8 cellular contexts compared by ENCODE assay signal in genomic region chr9:122228191-122228905, GRCh38. TPM values are rescaled to one million over a fixed set of nuclear protein-coding genes. Genes with fewer than 3 reads are reported as not detected.
DNase-seq lines count a peak whose midpoint lies in the region; ATAC-seq, FAIRE-seq and TF ChIP-seq lines count a peak whose summit lies in the region.

No MANE protein-coding gene starts in this region.

- no peaks in the 10 kb centered on the region for H3K9me3 ChIP-seq in Panc1 (ENCODE audit: control insufficient read depth, insufficient read depth, low read depth, low read length)
- no peaks in the 10 kb centered on the region for H3K9me3 ChIP-seq in fibroblast of lung (ENCODE audit: control insufficient read depth, insufficient read depth, low read depth, low read length)

- H3K4me3 Mint-ChIP-seq in T-helper 2 cell treated with Interferon-gamma antibody and Interleukin-4, amounts not matched to agents 5 μg/mL and 100 μg/mL, for 36 hours: no peak overlapping the region

- H3K9ac ChIP-seq in fibroblast of lung (ENCODE audit: insufficient read depth, low read length) (no peak overlapping the region), rectal smooth muscle tissue (ENCODE audit: low read length) (no peak overlapping the region)

- H3K27me3 Mint-ChIP-seq in T-helper 2 cell treated with Interferon-gamma antibody and Interleukin-4, amounts not matched to agents 5 μg/mL and 100 μg/mL, for 36 hours (ENCODE audit: low read depth): peaks cover 36% of the 10 kb centered on the region

- intact Hi-C loops in Panc1 (cut with micrococcal nuclease; ENCODE audit: unreplicated experiment): no loop called here

- H3K4me1 Mint-ChIP-seq in T-helper 2 cell treated with Interferon-gamma antibody and Interleukin-4, amounts not matched to agents 5 μg/mL and 100 μg/mL, for 36 hours (ENCODE audit: low read depth): peaks cover under 1% of the 10 kb centered on the region

- ATAC-seq in Panc1 (peak; percentile 75), GM19351 (IDR thresholded peaks at IDR 0.05; ENCODE audit: unreplicated experiment) (no peak)

- in situ Hi-C loops in Panc1 (cut with HindIII; ENCODE audit: low pct_unique_long_range_greater_than_20kb, low sequenced_read_pairs): no loop called here

- H3K27ac ChIP-seq in Panc1 (ENCODE audit: low read length) (no peak overlapping the region), fibroblast of lung (ENCODE audit: insufficient read depth, low read length) (no peak overlapping the region), rectal smooth muscle tissue (ENCODE audit: low read depth, low read length) (no peak overlapping the region)

- no peak for TF ChIP-seq CTCF in Panc1 (IDR thresholded peaks at IDR 0.05)
- no peak for TF ChIP-seq CTCF in fibroblast of lung (conservative IDR thresholded peaks at IDR 0.05 in 1 of 2, IDR thresholded peaks at IDR 0.05 in 1 of 2; ENCODE audit: low read depth in 1 of 2, low read length in 2 of 2)

- no peak for FAIRE-seq in GM12891 (lab: Jason Lieb, UNC)

- H3K27me3 ChIP-seq in Panc1 (ENCODE audit: control insufficient read depth, insufficient read depth, low read length) (peaks cover 7% of the 10 kb centered on the region; the same call in 1 of the 2 replicates), fibroblast of lung (ENCODE audit: control insufficient read depth, insufficient read depth, low read length) (peaks cover 79% of the 10 kb centered on the region), rectal smooth muscle tissue (ENCODE audit: control insufficient read depth, insufficient read depth, low read length) (peaks cover 43% of the 10 kb centered on the region)

- no peaks in the 10 kb centered on the region for H3K9me3 Mint-ChIP-seq in T-helper 2 cell treated with Interferon-gamma antibody and Interleukin-4, amounts not matched to agents 5 μg/mL and 100 μg/mL, for 36 hours

- DNase-seq in GM12891 (ENCODE audit: insufficient read length, low spot score) (peak; percentile 42), Panc1 (ENCODE audit: low read depth, low spot score) (no peak), fibroblast of lung (ENCODE audit: low read depth in 2 of 2) (no peak), NCI-H128 (lab: John Stamatoyannopoulos, UW; ENCODE audit: unreplicated experiment) (no peak), middle frontal gyrus (ENCODE audit: extremely low spot score, low spot score) (no peak)
- no peak for DNase-seq in T-helper 2 cell treated with Interferon-gamma antibody and Interleukin-4, amounts not matched to agents 5 μg/mL and 100 μg/mL, for 36 hours (ENCODE audit: low spot score)

- CTCF ChIA-PET in Panc1 (lab: Charles Lee): interaction anchor here (0.5 kb wide), 1 partner anchor 42 kb away, joined by 3 read pairs; no protein-coding TSS in a partner anchor

- no peak overlapping the region for H3K27ac Mint-ChIP-seq in T-helper 2 cell treated with Interferon-gamma antibody and Interleukin-4, amounts not matched to agents 5 μg/mL and 100 μg/mL, for 36 hours

- no peaks in the 10 kb centered on the region for H3K79me2 ChIP-seq in fibroblast of lung (ENCODE audit: control insufficient read depth, insufficient read depth, low read length)

- no peak overlapping the region for H2AFZ ChIP-seq in fibroblast of lung (ENCODE audit: low read length)

- POLR2A ChIA-PET in Panc1 (lab: Charles Lee): no interaction called here

- H3K36me3 Mint-ChIP-seq in T-helper 2 cell treated with Interferon-gamma antibody and Interleukin-4, amounts not matched to agents 5 μg/mL and 100 μg/mL, for 36 hours (ENCODE audit: low read depth): no peaks in the 10 kb centered on the region

- H3K4me3 ChIP-seq in Panc1 (ENCODE audit: low read depth in 2 of 2, low read length in 2 of 2): peak overlapping the region; percentile 28 to 45
- H3K4me3 ChIP-seq in fibroblast of lung (replicated peaks in 1 of 4; ENCODE audit: control extremely low read depth in 1 of 4, insufficient read depth in 1 of 4, low read depth in 3 of 4, low read length in 4 of 4): peak overlapping the region in 1 of 4 experiments; percentile 4
- H3K4me3 ChIP-seq in rectal smooth muscle tissue (ENCODE audit: low read length): peak overlapping the region; percentile 22

- no TSS peak for BruUV-seq in Panc1 (replicated peaks; lab: Mats Ljungman, UMichigan)

- peak overlapping the region; percentile 69 for H3K4me2 ChIP-seq in fibroblast of lung (ENCODE audit: extremely low read depth, insufficient read depth, low read length)

- no peaks in the 10 kb centered on the region for H3K4me1 ChIP-seq in Panc1 (ENCODE audit: control insufficient read depth, insufficient read depth, low read length)
- peaks cover 3% of the 10 kb centered on the region for H3K4me1 ChIP-seq in fibroblast of lung (ENCODE audit: control insufficient read depth, extremely low read depth, insufficient read depth, low read length)
- H3K4me1 ChIP-seq in rectal smooth muscle tissue (ENCODE audit: control insufficient read depth, insufficient read depth, low read length): no peaks in the 10 kb centered on the region

- no peaks in the 10 kb centered on the region for H4K20me1 ChIP-seq in fibroblast of lung (ENCODE audit: control insufficient read depth, extremely low read depth, insufficient read depth, low read length)

- no peak for TF ChIP-seq POLR2A in GM12891 (IDR thresholded peaks at IDR 0.05; ENCODE audit: low read depth, low read length)

- H3K36me3 ChIP-seq in Panc1 (ENCODE audit: control insufficient read depth, insufficient read depth, low read length) (no peaks in the 10 kb centered on the region), fibroblast of lung (ENCODE audit: control insufficient read depth, insufficient read depth, low read length) (no peaks in the 10 kb centered on the region), rectal smooth muscle tissue (ENCODE audit: control insufficient read depth, insufficient read depth, low read length) (no peaks in the 10 kb centered on the region)

TF ChIP-seq in GM12891, 5 proteins besides CTCF, POLR2A, EP300 and RAD21:
- TF ChIP-seq SPI1 (IDR thresholded peaks at IDR 0.05; ENCODE audit: low read depth, low read length) (no peak), POLR2AphosphoS5 (IDR thresholded peaks at IDR 0.05; ENCODE audit: low read depth, low read length) (no peak), PAX5 (IDR thresholded peaks at IDR 0.05; ENCODE audit: insufficient read depth, low read length, severe bottlenecking) (no peak), POU2F2 (IDR thresholded peaks at IDR 0.05; ENCODE audit: low read depth, low read length) (no peak), TAF1 (IDR thresholded peaks at IDR 0.05; ENCODE audit: low read depth, low read length) (no peak)

RNA-seq across cellular contexts. Expression of gene LHX6, which starts 0.4 kb away (rescaled TPM):
- polyA plus RNA-seq in GM12891 (2012; ENCODE audit: low read depth, missing spikeins): not detected
- 0.62 TPM for total RNA-seq in Panc1 (2021; ENCODE audit: unreplicated experiment)
- 0.40 TPM for polyA plus RNA-seq in Panc1 (2012; ENCODE audit: insufficient read length)
- not detected in 2 replicates for total RNA-seq in fibroblast of lung
- 0.09 TPM in 1 of 2 replicates, not detected in the other for polyA plus RNA-seq in fibroblast of lung
- polyA plus RNA-seq in fibroblast of lung (2012): not detected in 2 replicates
- not detected in 2 replicates for polyA minus RNA-seq in fibroblast of lung (ENCODE audit: low replicate concordance)

RNA-seq across cellular contexts. Expression of gene RBM18, which starts 36.3 kb away (rescaled TPM):
- polyA plus RNA-seq in GM12891 (2012; ENCODE audit: low read depth, missing spikeins): 12.7 TPM
- 19.2 TPM for total RNA-seq in Panc1 (2021; ENCODE audit: unreplicated experiment)
- polyA plus RNA-seq in Panc1 (2012; ENCODE audit: insufficient read length): 17.7 TPM
- total RNA-seq in fibroblast of lung: 9.5 and 11.2 TPM in 2 replicates
- polyA plus RNA-seq in fibroblast of lung: 18.3 and 25.1 TPM in 2 replicates
- polyA plus RNA-seq in fibroblast of lung (2012): 14.8 and 16.9 TPM in 2 replicates
- polyA minus RNA-seq in fibroblast of lung (ENCODE audit: low replicate concordance): 1.3 and 2.2 TPM in 2 replicates

RNA-seq across cellular contexts. Expression of gene MRRF, which starts 36.3 kb away (rescaled TPM):
- polyA plus RNA-seq in GM12891 (2012; ENCODE audit: low read depth, missing spikeins): 49.2 TPM
- total RNA-seq in Panc1 (2021; ENCODE audit: unreplicated experiment) (28.4 TPM), fibroblast of lung (31.6 and 36.8 TPM in 2 replicates)
- polyA plus RNA-seq in Panc1 (2012; ENCODE audit: insufficient read length): 12.0 TPM
- polyA plus RNA-seq in fibroblast of lung: 37.3 and 56.9 TPM in 2 replicates
- 18.1 and 28.7 TPM in 2 replicates for polyA plus RNA-seq in fibroblast of lung (2012)
- polyA minus RNA-seq in fibroblast of lung (ENCODE audit: low replicate concordance): 17.5 and 46.2 TPM in 2 replicates
